Comparison of ENCODE assay signal across 8 cellular contexts in the genomic region with DNA sequence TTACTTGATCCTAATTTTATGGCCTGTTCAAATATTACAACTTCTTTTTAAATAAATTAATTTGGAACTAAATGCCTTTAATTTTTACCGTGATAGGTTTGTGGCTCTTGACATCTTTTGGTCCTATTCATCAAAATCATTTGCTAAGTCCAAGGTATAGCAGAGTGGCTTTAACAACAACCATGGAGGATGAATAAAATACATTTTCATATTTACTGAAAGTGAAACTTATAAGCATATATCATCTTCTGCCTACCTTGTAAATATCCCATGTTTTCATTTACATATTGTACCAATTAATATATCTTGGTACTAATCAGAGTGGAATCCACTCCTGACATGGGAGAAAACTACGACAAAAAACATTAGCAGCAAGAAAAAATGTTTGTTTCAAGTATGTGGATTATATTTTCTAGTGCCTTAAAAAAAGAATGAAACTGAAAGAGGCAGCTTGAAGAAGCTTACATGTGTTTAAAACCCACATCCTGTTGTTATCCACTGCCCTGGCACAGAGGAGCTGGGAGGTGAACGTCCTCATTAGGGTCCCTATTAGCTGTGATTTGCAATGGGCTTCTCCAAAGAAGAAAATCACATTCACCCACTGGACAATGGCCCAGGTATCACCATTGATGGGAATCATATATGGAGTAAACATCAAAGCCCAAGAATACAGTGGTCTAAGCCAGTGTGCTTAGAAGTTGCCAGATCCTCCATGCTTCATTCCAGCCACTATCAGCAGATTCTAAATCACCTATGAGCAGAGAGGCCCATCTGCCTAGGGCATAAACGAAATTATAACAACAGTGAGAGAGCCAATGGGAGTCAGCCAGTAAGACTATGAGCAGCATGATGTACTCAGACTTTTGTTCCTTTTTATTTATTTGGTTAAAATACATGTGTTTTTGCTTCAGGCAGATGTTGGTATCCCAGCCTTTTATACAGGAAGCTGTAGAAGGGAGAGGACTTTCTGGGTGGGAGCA.
A peak's percentile ranks its signal among the peaks of the same experiment; 100 is the strongest.
DNase-seq lines count a peak whose midpoint lies in the region; ATAC-seq, FAIRE-seq and TF ChIP-seq lines count a peak whose summit lies in the region.

No MANE protein-coding gene starts in this region.

- CTCF ChIA-PET in activated CD4-positive, alpha-beta T cell treated with anti-CD3 and anti-CD28 coated beads for 36 hours (lab: Charles Lee): interaction anchor here (0.5 to 1.6 kb wide), 5 partner anchors 9 to 84 kb away, joined by 3 to 4 read pairs (median 3); no protein-coding TSS in a partner anchor
- CTCF ChIA-PET in WTC11 (lab: Charles Lee): no interaction called here

- H3K27ac ChIP-seq in small intestine (ENCODE audit: low read depth in 1 of 2, low read length in 1 of 2): peak overlapping the region; percentile 71 to 92

- POLR2A ChIA-PET in activated CD4-positive, alpha-beta T cell treated with anti-CD3 and anti-CD28 coated beads for 36 hours (lab: Charles Lee): no interaction called here
- POLR2A ChIA-PET in WTC11 (lab: Charles Lee): no interaction called here

- intact Hi-C loops in activated CD4-positive, alpha-beta T cell treated with anti-CD3 and anti-CD28 coated beads for 36 hours (cut with DNase I, micrococcal nuclease): loop anchor here (1.0 to 5.0 kb wide), 8 partner anchors 9 to 246 kb away; partner anchors contain the start of genes MAML2 (in 2 of the 2) and JRKL (in 1 of the 2)

- H3K27me3 ChIP-seq in small intestine (ENCODE audit: control insufficient read depth in 2 of 2, insufficient read depth in 2 of 2, low read length in 2 of 2): no peaks in the 10 kb centered on the region

- H3K4me3 ChIP-seq in small intestine (ENCODE audit: low read depth in 1 of 2, low read length in 2 of 2): no peak overlapping the region

- peaks cover under 1% of the 10 kb centered on the region for H3K9me3 Mint-ChIP-seq in activated CD4-positive, alpha-beta T cell treated with anti-CD3 and anti-CD28 coated beads for 36 hours (ENCODE audit: low read depth)
- no peaks in the 10 kb centered on the region for H3K9me3 Mint-ChIP-seq in endothelial cell (ENCODE audit: unreplicated experiment)
- no peaks in the 10 kb centered on the region for H3K9me3 Mint-ChIP-seq in WTC11

- peak overlapping the region; percentile 89 for H3K27ac Mint-ChIP-seq in activated CD4-positive, alpha-beta T cell treated with anti-CD3 and anti-CD28 coated beads for 36 hours
- peak overlapping the region; percentile 32 for H3K27ac Mint-ChIP-seq in endothelial cell (ENCODE audit: unreplicated experiment)
- no peak overlapping the region for H3K27ac Mint-ChIP-seq in WTC11

- TF ChIP-seq CTCF in endothelial cell (IDR thresholded peaks at IDR 0.05; ENCODE audit: unreplicated experiment): no peak
- no peak for TF ChIP-seq CTCF in WTC11 (IDR thresholded peaks at IDR 0.05)

- peak overlapping the region; percentile 43 for H3K4me3 Mint-ChIP-seq in activated CD4-positive, alpha-beta T cell treated with anti-CD3 and anti-CD28 coated beads for 36 hours
- H3K4me3 Mint-ChIP-seq in endothelial cell (ENCODE audit: unreplicated experiment) (no peak overlapping the region), WTC11 (no peak overlapping the region)

- peaks cover 2 to 22% of the 10 kb centered on the region in 2 donors for H3K4me1 ChIP-seq in small intestine (ENCODE audit: control insufficient read depth in 2 of 2, insufficient read depth in 1 of 2, low read depth in 1 of 2, low read length in 1 of 2)

- H3K27me3 Mint-ChIP-seq in activated CD4-positive, alpha-beta T cell treated with anti-CD3 and anti-CD28 coated beads for 36 hours: no peaks in the 10 kb centered on the region
- peaks cover 5% of the 10 kb centered on the region for H3K27me3 Mint-ChIP-seq in endothelial cell (ENCODE audit: unreplicated experiment)
- H3K27me3 Mint-ChIP-seq in WTC11 (ENCODE audit: low read depth): no peaks in the 10 kb centered on the region

- no peaks in the 10 kb centered on the region for H3K36me3 ChIP-seq in small intestine (ENCODE audit: control insufficient read depth in 2 of 2, insufficient read depth in 2 of 2, low read length in 2 of 2)

- peak; percentile 71 for ATAC-seq in activated CD4-positive, alpha-beta T cell treated with anti-CD3 and anti-CD28 coated beads for 36 hours
- ATAC-seq in HG02970 (IDR thresholded peaks at IDR 0.05; ENCODE audit: low FRiP score, unreplicated experiment) (peak; percentile 69), SK-N-SH treated with all-trans-retinoic acid at 6 μM for 48 hours (peak; percentile 30), WTC11 (no peak)

- no peaks in the 10 kb centered on the region for H3K9me3 ChIP-seq in small intestine (ENCODE audit: control insufficient read depth, low read depth)

- 43 to 64% (median 47%) methylated on average over 4 of the region's 4 CpGs for WGBS in small intestine, 3 donors

- peaks cover 34% of the 10 kb centered on the region for H3K36me3 Mint-ChIP-seq in activated CD4-positive, alpha-beta T cell treated with anti-CD3 and anti-CD28 coated beads for 36 hours (ENCODE audit: low read depth)
- H3K36me3 Mint-ChIP-seq in endothelial cell (ENCODE audit: low read depth, unreplicated experiment) (no peaks in the 10 kb centered on the region), WTC11 (no peaks in the 10 kb centered on the region; the same call in 1 of the 2 replicates)

- peak; percentile 46 for DNase-seq in activated CD4-positive, alpha-beta T cell treated with anti-CD3 and anti-CD28 coated beads for 36 hours
- DNase-seq in activated CD4-positive, alpha-beta T cell treated with anti-CD3 and anti-CD28 coated beads for 1 hour: no peak
- no peak for DNase-seq in endothelial cell (ENCODE audit: low spot score)
- DNase-seq in small intestine: peak; percentile 31
- DNase-seq in WTC11 (ENCODE audit: low spot score): no peak
- no peak for DNase-seq in SIG-M5 (lab: John Stamatoyannopoulos, UW)

- FAIRE-seq in small intestine (lab: Jason Lieb, UNC): no peak

- peaks cover 86% of the 10 kb centered on the region for H3K4me1 Mint-ChIP-seq in activated CD4-positive, alpha-beta T cell treated with anti-CD3 and anti-CD28 coated beads for 36 hours
- H3K4me1 Mint-ChIP-seq in endothelial cell (ENCODE audit: unreplicated experiment) (peaks cover 51% of the 10 kb centered on the region), WTC11 (peaks cover 57% of the 10 kb centered on the region)

TF ChIP-seq in SK-N-SH treated with all-trans-retinoic acid at 6 μM for 48 hours, 23 proteins besides CTCF, POLR2A, EP300 and RAD21 (continues in another document):
- TF ChIP-seq, protein P1, sequence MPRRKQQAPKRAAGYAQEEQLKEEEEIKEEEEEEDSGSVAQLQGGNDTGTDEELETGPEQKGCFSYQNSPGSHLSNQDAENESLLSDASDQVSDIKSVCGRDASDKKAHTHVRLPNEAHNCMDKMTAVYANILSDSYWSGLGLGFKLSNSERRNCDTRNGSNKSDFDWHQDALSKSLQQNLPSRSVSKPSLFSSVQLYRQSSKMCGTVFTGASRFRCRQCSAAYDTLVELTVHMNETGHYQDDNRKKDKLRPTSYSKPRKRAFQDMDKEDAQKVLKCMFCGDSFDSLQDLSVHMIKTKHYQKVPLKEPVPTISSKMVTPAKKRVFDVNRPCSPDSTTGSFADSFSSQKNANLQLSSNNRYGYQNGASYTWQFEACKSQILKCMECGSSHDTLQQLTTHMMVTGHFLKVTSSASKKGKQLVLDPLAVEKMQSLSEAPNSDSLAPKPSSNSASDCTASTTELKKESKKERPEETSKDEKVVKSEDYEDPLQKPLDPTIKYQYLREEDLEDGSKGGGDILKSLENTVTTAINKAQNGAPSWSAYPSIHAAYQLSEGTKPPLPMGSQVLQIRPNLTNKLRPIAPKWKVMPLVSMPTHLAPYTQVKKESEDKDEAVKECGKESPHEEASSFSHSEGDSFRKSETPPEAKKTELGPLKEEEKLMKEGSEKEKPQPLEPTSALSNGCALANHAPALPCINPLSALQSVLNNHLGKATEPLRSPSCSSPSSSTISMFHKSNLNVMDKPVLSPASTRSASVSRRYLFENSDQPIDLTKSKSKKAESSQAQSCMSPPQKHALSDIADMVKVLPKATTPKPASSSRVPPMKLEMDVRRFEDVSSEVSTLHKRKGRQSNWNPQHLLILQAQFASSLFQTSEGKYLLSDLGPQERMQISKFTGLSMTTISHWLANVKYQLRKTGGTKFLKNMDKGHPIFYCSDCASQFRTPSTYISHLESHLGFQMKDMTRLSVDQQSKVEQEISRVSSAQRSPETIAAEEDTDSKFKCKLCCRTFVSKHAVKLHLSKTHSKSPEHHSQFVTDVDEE (CRISPR knock-in tag; IDR thresholded peaks at IDR 0.05): no peak
- TF ChIP-seq OSR1 (CRISPR knock-in tag; IDR thresholded peaks at IDR 0.05) (no peak), SNAI2 (CRISPR knock-in tag; IDR thresholded peaks at IDR 0.05) (no peak)

TF ChIP-seq in WTC11, 78 proteins besides CTCF, POLR2A, EP300 and RAD21 (continues in another document):
- TF ChIP-seq MAX (CRISPR knock-in tag; IDR thresholded peaks at IDR 0.05): no peak
- TF ChIP-seq, protein P2, sequence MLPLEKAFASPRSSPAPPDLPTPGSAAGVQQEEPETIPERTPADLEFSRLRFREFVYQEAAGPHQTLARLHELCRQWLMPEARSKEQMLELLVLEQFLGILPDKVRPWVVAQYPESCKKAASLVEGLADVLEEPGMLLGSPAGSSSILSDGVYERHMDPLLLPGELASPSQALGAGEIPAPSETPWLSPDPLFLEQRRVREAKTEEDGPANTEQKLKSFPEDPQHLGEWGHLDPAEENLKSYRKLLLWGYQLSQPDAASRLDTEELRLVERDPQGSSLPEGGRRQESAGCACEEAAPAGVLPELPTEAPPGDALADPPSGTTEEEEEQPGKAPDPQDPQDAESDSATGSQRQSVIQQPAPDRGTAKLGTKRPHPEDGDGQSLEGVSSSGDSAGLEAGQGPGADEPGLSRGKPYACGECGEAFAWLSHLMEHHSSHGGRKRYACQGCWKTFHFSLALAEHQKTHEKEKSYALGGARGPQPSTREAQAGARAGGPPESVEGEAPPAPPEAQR (CRISPR knock-in tag; IDR thresholded peaks at IDR 0.05): no peak

Comparison
In these comparisons a context has a peak if more than half of its experiments do, and no peak if none do; other contexts are left out.
1. DNase-seq: peak in activated CD4-positive, alpha-beta T cell treated with anti-CD3 and anti-CD28 coated beads for 36 hours (single experiment) and small intestine (single experiment); none in activated CD4-positive, alpha-beta T cell treated with anti-CD3 and anti-CD28 coated beads for 1 hour (single experiment), endothelial cell (single experiment), WTC11 (single experiment) and SIG-M5 (single experiment).